Comparison of ENCODE assay signal across 8 cellular contexts in the genomic region with DNA sequence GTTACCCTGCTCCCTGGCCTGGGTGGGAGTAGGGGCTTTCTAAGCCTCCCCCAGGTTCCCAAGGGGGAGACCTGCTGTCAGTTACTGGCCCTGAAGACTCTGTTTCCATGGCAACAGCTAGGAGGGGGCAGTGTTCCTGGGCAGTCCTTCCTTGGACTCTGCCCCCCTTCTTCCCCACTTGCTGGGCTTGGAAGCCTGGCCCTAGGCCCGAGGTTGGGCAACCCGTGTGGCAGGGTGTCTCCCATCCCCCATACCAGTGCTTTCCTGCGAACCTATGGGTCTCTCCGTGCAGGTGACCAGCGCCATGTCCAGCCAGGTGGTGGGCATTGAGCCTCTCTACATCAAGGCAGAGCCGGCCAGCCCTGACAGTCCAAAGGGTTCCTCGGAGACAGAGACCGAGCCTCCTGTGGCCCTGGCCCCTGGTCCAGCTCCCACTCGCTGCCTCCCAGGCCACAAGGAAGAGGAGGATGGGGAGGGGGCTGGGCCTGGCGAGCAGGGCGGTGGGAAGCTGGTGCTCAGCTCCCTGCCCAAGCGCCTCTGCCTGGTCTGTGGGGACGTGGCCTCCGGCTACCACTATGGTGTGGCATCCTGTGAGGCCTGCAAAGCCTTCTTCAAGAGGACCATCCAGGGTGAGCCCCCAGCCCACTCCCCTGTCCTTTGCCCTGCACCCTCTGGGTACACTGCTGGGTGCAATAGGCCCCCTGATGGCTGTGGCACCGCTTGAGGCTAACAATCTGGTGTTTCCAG. TPM values are rescaled to one million over a fixed set of nuclear protein-coding genes. Genes with fewer than 3 reads are reported as not detected.
DNase-seq lines count a peak whose midpoint lies in the region; ATAC-seq, FAIRE-seq and TF ChIP-seq lines count a peak whose summit lies in the region.

No MANE protein-coding gene starts in this region.

- peaks cover 0 to 10% of the 10 kb centered on the region in 2 donors for H3K36me3 Mint-ChIP-seq in activated T-cell treated with anti-CD3 and anti-CD28 coated beads, Interleukin-2, amount 50 U/mL, for 72 hours (ENCODE audit: insufficient read depth in 2 of 2)
- H3K36me3 Mint-ChIP-seq in type B pancreatic cell, result no peaks in the 10 kb centered on the region

- POLR2A ChIA-PET in K562 (lab: Yijun Ruan, JAX), result interaction anchor here (0.6 kb wide), 1 partner anchor 81 kb away, joined by 3 read pairs; a partner anchor contains a TSS

- H3K9me1 ChIP-seq in K562 (ENCODE audit: control insufficient read depth, insufficient read depth, low read length), result peaks cover 5% of the 10 kb centered on the region

- H3K27me3 Mint-ChIP-seq in activated T-cell treated with anti-CD3 and anti-CD28 coated beads, Interleukin-2, amount 50 U/mL, for 72 hours (ENCODE audit: low read depth), result peaks cover under 1% of the 10 kb centered on the region
- peaks cover under 1% of the 10 kb centered on the region for H3K27me3 Mint-ChIP-seq in type B pancreatic cell

- peaks cover 50% of the 10 kb centered on the region for H3K79me2 ChIP-seq in K562 (ENCODE audit: control insufficient read depth, insufficient read depth, low read length)

- peak overlapping the region; percentile 93 to 100 for H3K4me3 Mint-ChIP-seq in activated T-cell treated with anti-CD3 and anti-CD28 coated beads, Interleukin-2, amount 50 U/mL, for 72 hours
- H3K4me3 Mint-ChIP-seq in type B pancreatic cell, result peak overlapping the region; percentile 96

- H3K9me3 ChIP-seq in K562 (replicated peaks; ENCODE audit: control insufficient read depth, insufficient read depth, low read depth, low read length) (no peaks in the 10 kb centered on the region), lower lobe of right lung (no peaks in the 10 kb centered on the region)

- H2AFZ ChIP-seq in K562 (ENCODE audit: low read depth, low read length), result no peak overlapping the region

- 78% methylated on average over 14 of the region's 15 CpGs for WGBS in K562 (ENCODE audit: insufficient coverage, low coverage, missing lambda C conversion rate)

- H3K4me1 ChIP-seq in K562 (replicated peaks in 1 of 2; ENCODE audit: control insufficient read depth in 2 of 2, insufficient read depth in 2 of 2, low read length in 2 of 2), result peaks cover 29 to 39% of the 10 kb centered on the region in 2 experiments
- H3K4me1 ChIP-seq in lower lobe of right lung, result peaks cover 22% of the 10 kb centered on the region

- DNase-seq in activated T-cell treated with anti-CD3 and anti-CD28 coated beads, Interleukin-2, amount 50 U/mL, for 72 hours, result no peak
- DNase-seq in activated T-cell treated with anti-CD3 and anti-CD28 coated beads, Interleukin-2, amount 50 U/mL, for 48 hours, result no peak
- peak in 2 of 4 experiments; percentile 50 to 51 for DNase-seq in K562 (ENCODE audit: extremely low read depth in 1 of 4, low spot score in 3 of 4)
- peak; percentile 74 for DNase-seq in lower lobe of right lung
- DNase-seq in type B pancreatic cell (ENCODE audit: extremely low spot score, unreplicated experiment), result no peak
- no peak for DNase-seq in 8988T

- peaks cover 42% of the 10 kb centered on the region for H3K4me1 Mint-ChIP-seq in activated T-cell treated with anti-CD3 and anti-CD28 coated beads, Interleukin-2, amount 50 U/mL, for 72 hours (ENCODE audit: low read depth)
- peaks cover 21% of the 10 kb centered on the region for H3K4me1 Mint-ChIP-seq in type B pancreatic cell (ENCODE audit: unreplicated experiment)

- CTCF ChIA-PET in K562 (lab: Yijun Ruan, JAX; ENCODE audit: low intra/inter-chr PET ratio), result no interaction called here

- intact Hi-C loops in K562 (cut with micrococcal nuclease), result loop anchor here (10.0 kb wide), 2 partner anchors 62 to 472 kb away; a partner anchor contains a TSS
- intact Hi-C loops in lower lobe of right lung (cut with DNase I), result no loop called here

- FAIRE-seq in K562 (lab: Jason Lieb, UNC), result no peak

- no peaks in the 10 kb centered on the region for H3K27me3 ChIP-seq in K562 (ENCODE audit: control insufficient read depth in 2 of 2, insufficient read depth in 2 of 2, low read length in 2 of 2)
- H3K27me3 ChIP-seq in lower lobe of right lung (ENCODE audit: low read depth), result no peaks in the 10 kb centered on the region

- no peak for TF ChIP-seq POLR2A in K562 (conservative IDR thresholded peaks at IDR 0.05)

- H3K4me3 ChIP-seq in K562 (peak overlapping the region; percentile 93), lower lobe of right lung (peak overlapping the region; percentile 75)

- in situ Hi-C loops in K562 (cut with MboI), result no loop called here

- TF ChIP-seq EP300 in K562 (IDR thresholded peaks at IDR 0.05; ENCODE audit: low read length), result no peak

- no peak for ATAC-seq in activated T-cell treated with anti-CD3 and anti-CD28 coated beads, Interleukin-2, amount 50 U/mL, for 72 hours (replicated peaks in 1 of 2)
- no peak for ATAC-seq in K562
- ATAC-seq in lower lobe of right lung, result no peak
- ATAC-seq in HG03039 (IDR thresholded peaks at IDR 0.05; ENCODE audit: unreplicated experiment), result no peak
- no peak for ATAC-seq in HG02938 (IDR thresholded peaks at IDR 0.05; ENCODE audit: unreplicated experiment)

- peaks cover 33% of the 10 kb centered on the region; the same call in 2 of the 3 replicates for H3K36me3 ChIP-seq in K562 (ENCODE audit: control insufficient read depth, insufficient read depth, low read length)
- H3K36me3 ChIP-seq in lower lobe of right lung, result peaks cover 9% of the 10 kb centered on the region

- no peak for TF ChIP-seq RAD21 in K562 (CRISPR knock-in tag; conservative IDR thresholded peaks at IDR 0.05 in 1 of 2, IDR thresholded peaks at IDR 0.05 in 1 of 2)

- H3K27ac Mint-ChIP-seq in activated T-cell treated with anti-CD3 and anti-CD28 coated beads, Interleukin-2, amount 50 U/mL, for 72 hours, result no peak overlapping the region
- no peak overlapping the region for H3K27ac Mint-ChIP-seq in type B pancreatic cell

- no TSS peak for BruUV-seq in K562 (replicated peaks; lab: Mats Ljungman, UMichigan)

- H3K27ac ChIP-seq in K562 (ENCODE audit: extremely low read depth, low read depth, low read length), result peak overlapping the region; percentile 96
- peak overlapping the region; percentile 87 for H3K27ac ChIP-seq in lower lobe of right lung

- TF ChIP-seq CTCF in K562 (IDR thresholded peaks at IDR 0.05 in 2 of 3, conservative IDR thresholded peaks at IDR 0.05 in 1 of 3; ENCODE audit: insufficient read depth in 2 of 3, low read depth in 1 of 3, low read length in 3 of 3) (no peak), lower lobe of right lung (IDR thresholded peaks at IDR 0.05) (no peak), type B pancreatic cell (conservative IDR thresholded peaks at IDR 0.05) (no peak)

- peak overlapping the region; percentile 100 for H3K4me2 ChIP-seq in K562 (ENCODE audit: insufficient read depth, low read length)

- no peaks in the 10 kb centered on the region; the same call in 1 of the 2 replicates for H4K20me1 ChIP-seq in K562 (replicated peaks; ENCODE audit: control insufficient read depth, insufficient read depth, low read length)

- no peaks in the 10 kb centered on the region for H3K9me3 Mint-ChIP-seq in activated T-cell treated with anti-CD3 and anti-CD28 coated beads, Interleukin-2, amount 50 U/mL, for 72 hours
- no peaks in the 10 kb centered on the region for H3K9me3 Mint-ChIP-seq in type B pancreatic cell

- peak overlapping the region; percentile 90 to 98 for H3K9ac ChIP-seq in K562 (ENCODE audit: insufficient read depth in 1 of 2, low read depth in 2 of 2, low read length in 2 of 2)

RNA-seq across cellular contexts. Expression of a gene that starts 1.7 kb away (rescaled TPM):
- 10 to 100 TPM; 40.5 to 42.4 TPM for total RNA-seq in activated T-cell treated with anti-CD3 and anti-CD28 coated beads, Interleukin-2, amount 50 U/mL, for 72 hours
- 59.5 and 126 TPM in 2 replicates for total RNA-seq in K562 (2011; cell fraction: chromatin; rRNA removed; ENCODE audit: low replicate concordance)
- 77.2 and 79.9 TPM in 2 replicates for total RNA-seq in K562 (2011; cell fraction: nucleolus; rRNA removed)
- total RNA-seq in K562 (2011; cell fraction: nucleoplasm; rRNA removed), result 58.7 and 66.9 TPM in 2 replicates
- 89.2 and 89.7 TPM in 2 replicates for total RNA-seq in K562 (2014; rRNA removed)
- 13.8 and 17.3 TPM in 2 replicates for total RNA-seq in K562 (2014; rRNA removed; fragmentation: Illumina TruSeq; extraction: Trizol)
- total RNA-seq in K562 (2015; rRNA removed; fragmentation: Illumina TruSeq; extraction: Trizol), result 30.3 and 31.4 TPM in 2 replicates
- total RNA-seq in K562 (2021), result 76.5 and 84.1 TPM in 2 replicates
- 23.7 and 35.6 TPM in 2 replicates for polyA plus RNA-seq in K562 (2011; rRNA removed)
- polyA plus RNA-seq in K562 (2011; cell fraction: cytosol; rRNA removed), result 35.4 and 60.9 TPM in 2 replicates
- 37.9 and 54.0 TPM in 2 replicates for polyA plus RNA-seq in K562 (2011; cell fraction: nucleus; rRNA removed)
- 31.8 and 58.2 TPM in 2 replicates for polyA plus RNA-seq in K562 (2012)
- polyA plus RNA-seq in K562 (2014; fragmentation: Illumina TruSeq; extraction: Trizol), result 15.3 and 27.6 TPM in 2 replicates
- 1 to 10 TPM in 1 of 2 experiments, under 1 TPM in 1; 0.27 to 1.0 TPM for polyA plus RNA-seq in K562 (2014; fragmentation: Nextera tagmentation; extraction: Ambion mirVana)
- 69.0 and 75.5 TPM in 2 replicates for polyA plus RNA-seq in K562 (2014; rRNA removed)
- 12.5 and 13.5 TPM in 2 replicates for polyA minus RNA-seq in K562 (2011; rRNA and poly(A)+ RNA removed)
- 20.4 and 30.5 TPM in 2 replicates for polyA minus RNA-seq in K562 (2011; cell fraction: cytosol; rRNA and poly(A)+ RNA removed)
- 20.6 and 21.5 TPM in 2 replicates for polyA minus RNA-seq in K562 (2011; cell fraction: nucleus; rRNA and poly(A)+ RNA removed)
- 47.9 TPM for total RNA-seq in lower lobe of right lung
- total RNA-seq in type B pancreatic cell (ENCODE audit: low replicate concordance), result 41.7 and 76.0 TPM in 2 replicates

RNA-seq across cellular contexts. Expression of a gene that starts 6.9 kb away (rescaled TPM):
- total RNA-seq in activated T-cell treated with anti-CD3 and anti-CD28 coated beads, Interleukin-2, amount 50 U/mL, for 72 hours, result 1 to 10 TPM in 1 of 2 donors, under 1 TPM in 1; 0.53 to 1.1 TPM
- total RNA-seq in K562 (2011; cell fraction: chromatin; rRNA removed; ENCODE audit: low replicate concordance), result 3.6 TPM in 1 of 2 replicates, not detected in the other
- total RNA-seq in K562 (2011; cell fraction: nucleolus; rRNA removed), result 1.5 and 2.8 TPM in 2 replicates
- total RNA-seq in K562 (2011; cell fraction: nucleoplasm; rRNA removed), result 0.59 and 0.99 TPM in 2 replicates
- total RNA-seq in K562 (2014; rRNA removed) (8.5 TPM in 2 replicates), K562 (2014; rRNA removed; fragmentation: Illumina TruSeq; extraction: Trizol) (1.2 and 1.6 TPM in 2 replicates), K562 (2015; rRNA removed; fragmentation: Illumina TruSeq; extraction: Trizol) (3.8 and 4.1 TPM in 2 replicates), K562 (2021) (5.1 and 5.4 TPM in 2 replicates), lower lobe of right lung (not detected), type B pancreatic cell (ENCODE audit: low replicate concordance) (not detected in 2 replicates)
- polyA plus RNA-seq in K562 (2011; rRNA removed) (0.86 and 1.2 TPM in 2 replicates), K562 (2014; fragmentation: Illumina TruSeq; extraction: Trizol) (3.5 and 4.3 TPM in 2 replicates), K562 (2014; fragmentation: Nextera tagmentation; extraction: Ambion mirVana) (1 to 10 TPM; 1.3 to 2.2 TPM), K562 (2014; rRNA removed) (5.3 and 8.3 TPM in 2 replicates)
- polyA plus RNA-seq in K562 (2011; cell fraction: cytosol; rRNA removed), result 2.9 and 3.2 TPM in 2 replicates
- 1.5 and 2.0 TPM in 2 replicates for polyA plus RNA-seq in K562 (2011; cell fraction: nucleus; rRNA removed)
- polyA plus RNA-seq in K562 (2012), result 4.4 and 4.7 TPM in 2 replicates
- 0.32 TPM in 1 of 2 replicates, not detected in the other for polyA minus RNA-seq in K562 (2011; rRNA and poly(A)+ RNA removed)
- polyA minus RNA-seq in K562 (2011; cell fraction: cytosol; rRNA and poly(A)+ RNA removed), result not detected in 2 replicates
- polyA minus RNA-seq in K562 (2011; cell fraction: nucleus; rRNA and poly(A)+ RNA removed), result not detected in 2 replicates

RNA-seq across cellular contexts. Expression of a gene that starts 10.3 kb away (rescaled TPM):
- 100 to 1,000 TPM; 145 to 154 TPM for total RNA-seq in activated T-cell treated with anti-CD3 and anti-CD28 coated beads, Interleukin-2, amount 50 U/mL, for 72 hours
- total RNA-seq in K562 (2011; cell fraction: chromatin; rRNA removed; ENCODE audit: low replicate concordance), result 18.1 and 37.2 TPM in 2 replicates
- 57.9 and 58.8 TPM in 2 replicates for total RNA-seq in K562 (2011; cell fraction: nucleolus; rRNA removed)
- 45.5 and 47.9 TPM in 2 replicates for total RNA-seq in K562 (2011; cell fraction: nucleoplasm; rRNA removed)
- 391 and 444 TPM in 2 replicates for total RNA-seq in K562 (2014; rRNA removed)
- total RNA-seq in K562 (2014; rRNA removed; fragmentation: Illumina TruSeq; extraction: Trizol), result 126 and 162 TPM in 2 replicates
- total RNA-seq in K562 (2015; rRNA removed; fragmentation: Illumina TruSeq; extraction: Trizol), result 283 and 300 TPM in 2 replicates
- total RNA-seq in K562 (2021), result 274 and 296 TPM in 2 replicates
- polyA plus RNA-seq in K562 (2011; rRNA removed), result 242 and 243 TPM in 2 replicates
- polyA plus RNA-seq in K562 (2011; cell fraction: cytosol; rRNA removed), result 309 and 352 TPM in 2 replicates
- 114 and 135 TPM in 2 replicates for polyA plus RNA-seq in K562 (2011; cell fraction: nucleus; rRNA removed)
- polyA plus RNA-seq in K562 (2012), result 219 and 519 TPM in 2 replicates
- polyA plus RNA-seq in K562 (2014; fragmentation: Illumina TruSeq; extraction: Trizol), result 266 and 297 TPM in 2 replicates
- polyA plus RNA-seq in K562 (2014; fragmentation: Nextera tagmentation; extraction: Ambion mirVana), result 100 to 1,000 TPM; 358 to 423 TPM
- polyA plus RNA-seq in K562 (2014; rRNA removed), result 377 and 449 TPM in 2 replicates
- 48.4 and 49.7 TPM in 2 replicates for polyA minus RNA-seq in K562 (2011; rRNA and poly(A)+ RNA removed)
- polyA minus RNA-seq in K562 (2011; cell fraction: cytosol; rRNA and poly(A)+ RNA removed), result 63.0 and 85.5 TPM in 2 replicates
- polyA minus RNA-seq in K562 (2011; cell fraction: nucleus; rRNA and poly(A)+ RNA removed), result 25.0 and 38.7 TPM in 2 replicates
- total RNA-seq in lower lobe of right lung, result 178 TPM
- total RNA-seq in type B pancreatic cell (ENCODE audit: low replicate concordance), result 160 and 198 TPM in 2 replicates

RNA-seq across cellular contexts. Expression of a gene that starts 10.9 kb away (rescaled TPM):
- total RNA-seq in activated T-cell treated with anti-CD3 and anti-CD28 coated beads, Interleukin-2, amount 50 U/mL, for 72 hours, result 100 to 1,000 TPM; 134 to 138 TPM
- total RNA-seq in K562 (2011; cell fraction: chromatin; rRNA removed; ENCODE audit: low replicate concordance), result 9.0 and 17.1 TPM in 2 replicates
- total RNA-seq in K562 (2011; cell fraction: nucleolus; rRNA removed), result 29.9 and 32.4 TPM in 2 replicates
- total RNA-seq in K562 (2011; cell fraction: nucleoplasm; rRNA removed), result 24.6 and 37.6 TPM in 2 replicates
- total RNA-seq in K562 (2014; rRNA removed), result 252 and 268 TPM in 2 replicates
- total RNA-seq in K562 (2014; rRNA removed; fragmentation: Illumina TruSeq; extraction: Trizol), result 73.0 and 93.8 TPM in 2 replicates
- 200 and 204 TPM in 2 replicates for total RNA-seq in K562 (2015; rRNA removed; fragmentation: Illumina TruSeq; extraction: Trizol)
- total RNA-seq in K562 (2021), result 124 and 154 TPM in 2 replicates
- 224 and 254 TPM in 2 replicates for polyA plus RNA-seq in K562 (2011; rRNA removed)
- 384 and 485 TPM in 2 replicates for polyA plus RNA-seq in K562 (2011; cell fraction: cytosol; rRNA removed)
- polyA plus RNA-seq in K562 (2011; cell fraction: nucleus; rRNA removed), result 86.4 and 132 TPM in 2 replicates
- 288 and 343 TPM in 2 replicates for polyA plus RNA-seq in K562 (2012)
- 209 and 212 TPM in 2 replicates for polyA plus RNA-seq in K562 (2014; fragmentation: Illumina TruSeq; extraction: Trizol)
- 10 to 100 TPM; 40.8 to 64.2 TPM for polyA plus RNA-seq in K562 (2014; fragmentation: Nextera tagmentation; extraction: Ambion mirVana)
- 327 and 356 TPM in 2 replicates for polyA plus RNA-seq in K562 (2014; rRNA removed)
- polyA minus RNA-seq in K562 (2011; rRNA and poly(A)+ RNA removed), result 63.6 and 63.9 TPM in 2 replicates
- polyA minus RNA-seq in K562 (2011; cell fraction: cytosol; rRNA and poly(A)+ RNA removed), result 41.2 and 61.9 TPM in 2 replicates
- polyA minus RNA-seq in K562 (2011; cell fraction: nucleus; rRNA and poly(A)+ RNA removed), result 10.1 and 14.3 TPM in 2 replicates
- 203 TPM for total RNA-seq in lower lobe of right lung
- total RNA-seq in type B pancreatic cell (ENCODE audit: low replicate concordance), result 166 and 227 TPM in 2 replicates

RNA-seq across cellular contexts. Expression of a gene that starts 15.9 kb away (rescaled TPM):
- under 1 TPM in 1 of 2 donors, not detected in 1; 0.35 TPM for total RNA-seq in activated T-cell treated with anti-CD3 and anti-CD28 coated beads, Interleukin-2, amount 50 U/mL, for 72 hours
- total RNA-seq in K562 (2011; cell fraction: chromatin; rRNA removed; ENCODE audit: low replicate concordance), result 0.37 and 0.74 TPM in 2 replicates
- total RNA-seq in K562 (2011; cell fraction: nucleolus; rRNA removed), result 0.17 and 0.26 TPM in 2 replicates
- 0.44 TPM in 1 of 2 replicates, not detected in the other for total RNA-seq in K562 (2011; cell fraction: nucleoplasm; rRNA removed)
- not detected in 2 replicates for total RNA-seq in K562 (2014; rRNA removed)
- total RNA-seq in K562 (2014; rRNA removed; fragmentation: Illumina TruSeq; extraction: Trizol), result not detected in 2 replicates
- not detected in 2 replicates for total RNA-seq in K562 (2015; rRNA removed; fragmentation: Illumina TruSeq; extraction: Trizol)
- total RNA-seq in K562 (2021), result not detected in 2 replicates
- polyA plus RNA-seq in K562 (2011; rRNA removed), result not detected in 2 replicates
- polyA plus RNA-seq in K562 (2011; cell fraction: cytosol; rRNA removed), result not detected in 2 replicates
- 0.13 and 0.14 TPM in 2 replicates for polyA plus RNA-seq in K562 (2011; cell fraction: nucleus; rRNA removed)
- 0.05 TPM in 1 of 2 replicates, not detected in the other for polyA plus RNA-seq in K562 (2012)
- polyA plus RNA-seq in K562 (2014; fragmentation: Illumina TruSeq; extraction: Trizol), result not detected in 2 replicates
- polyA plus RNA-seq in K562 (2014; fragmentation: Nextera tagmentation; extraction: Ambion mirVana), result not detected
- polyA plus RNA-seq in K562 (2014; rRNA removed), result not detected in 2 replicates
- not detected in 2 replicates for polyA minus RNA-seq in K562 (2011; rRNA and poly(A)+ RNA removed)
- not detected in 2 replicates for polyA minus RNA-seq in K562 (2011; cell fraction: cytosol; rRNA and poly(A)+ RNA removed)
- not detected in 2 replicates for polyA minus RNA-seq in K562 (2011; cell fraction: nucleus; rRNA and poly(A)+ RNA removed)
- total RNA-seq in lower lobe of right lung, result not detected
- 0.19 TPM in 1 of 2 replicates, not detected in the other for total RNA-seq in type B pancreatic cell (ENCODE audit: low replicate concordance)
